ENCODE assay signal across 26 cellular contexts in genomic region chr1:33548319-33548718, GRCh38.
"Had no signal": no experiment of that assay in that cellular context is flagged by ENCODE, and none has a peak within 500 bp of the region (broad histone marks: within the 10 kb centered on the region; RNA-seq: fewer than 3 reads in every experiment).

No MANE protein-coding gene starts in this region.

- H3K4me1 Mint-ChIP-seq: activated CD4-positive, alpha-beta memory T cell treated with anti-CD3 and anti-CD28 coated beads, Interleukin-2, amount 10 ng/mL, durations not matched to agents 7 days and 5 days; activated CD4-positive, alpha-beta T cell treated with anti-CD3 and anti-CD28 coated beads for 36 hours; activated naive CD4-positive, alpha-beta T cell treated with anti-CD3 and anti-CD28 coated beads, Interleukin-2, amount 10 ng/mL, durations not matched to agents 7 days and 5 days; activated naive CD8-positive, alpha-beta T cell treated with anti-CD3 and anti-CD28 coated beads for 36 hours; T-cell had no signal

- H3K27me3 ChIP-seq: brain microvascular endothelial cell, cardiac muscle cell had no signal

- H3K4me3 Mint-ChIP-seq: activated CD4-positive, alpha-beta memory T cell treated with anti-CD3 and anti-CD28 coated beads, Interleukin-2, amount 10 ng/mL, durations not matched to agents 7 days and 5 days; activated CD4-positive, alpha-beta T cell treated with anti-CD3 and anti-CD28 coated beads for 36 hours; activated naive CD4-positive, alpha-beta T cell treated with anti-CD3 and anti-CD28 coated beads, Interleukin-2, amount 10 ng/mL, durations not matched to agents 7 days and 5 days; activated naive CD8-positive, alpha-beta T cell treated with anti-CD3 and anti-CD28 coated beads for 36 hours; activated T-cell treated with anti-CD3 and anti-CD28 coated beads, Interleukin-2, amount 50 U/mL, for 72 hours; T-cell had no signal

- ATAC-seq: activated CD4-positive, alpha-beta T cell treated with anti-CD3 and anti-CD28 coated beads for 36 hours; activated T-cell treated with anti-CD3 and anti-CD28 coated beads, Interleukin-2, amount 50 U/mL, for 72 hours; T-cell had no signal

- H3K9ac ChIP-seq: KMS-11 had no signal

- DNase-seq: activated CD4-positive, alpha-beta memory T cell treated with anti-CD3 and anti-CD28 coated beads, Interleukin-2, amount 10 ng/mL, durations not matched to agents 7 days and 5 days; activated CD4-positive, alpha-beta T cell treated with anti-CD3 and anti-CD28 coated beads for 36 hours; activated CD4-positive, alpha-beta T cell treated with anti-CD3 and anti-CD28 coated beads, Interleukin-2, amount 50 U/mL, for 1 hour; activated CD8-positive, alpha-beta memory T cell treated with anti-CD3 and anti-CD28 coated beads, Interleukin-2, amount 50 U/mL, for 4 hours; activated gamma-delta T cell treated with Interleukin-2 at 50 U/mL for 16 hours; activated naive CD4-positive, alpha-beta T cell treated with anti-CD3 and anti-CD28 coated beads, Interleukin-2, amount 10 ng/mL, durations not matched to agents 7 days and 5 days; activated naive CD8-positive, alpha-beta T cell treated with anti-CD3 and anti-CD28 coated beads for 36 hours; activated T-cell treated with anti-CD3 and anti-CD28 coated beads, Interleukin-2, amount 50 U/mL, for 72 hours; brain microvascular endothelial cell; NCI-H1092; NCI-H1417 treated with DMSO at 0.1 percent for 48 hours; NCI-H1694; NCI-H2029; NCI-H2107; NCI-H2171 treated with DMSO at 0.1 percent for 48 hours; NCI-H226; NCI-H526; NCI-H82; T-cell; T-helper 2 cell; T1000; WERI-Rb-1 had no signal

- H3K36me3 Mint-ChIP-seq: activated naive CD4-positive, alpha-beta T cell treated with anti-CD3 and anti-CD28 coated beads, Interleukin-2, amount 10 ng/mL, durations not matched to agents 7 days and 5 days; activated naive CD8-positive, alpha-beta T cell treated with anti-CD3 and anti-CD28 coated beads for 36 hours; T-cell had no signal

- H3K36me3 ChIP-seq: brain microvascular endothelial cell, cardiac muscle cell, WERI-Rb-1 had no signal

- H3K9me3 Mint-ChIP-seq: activated CD4-positive, alpha-beta memory T cell treated with anti-CD3 and anti-CD28 coated beads, Interleukin-2, amount 10 ng/mL, durations not matched to agents 7 days and 5 days had no signal

- H3K4me2 ChIP-seq: KMS-11 had no signal

- H3K27ac Mint-ChIP-seq: activated CD4-positive, alpha-beta memory T cell treated with anti-CD3 and anti-CD28 coated beads, Interleukin-2, amount 10 ng/mL, durations not matched to agents 7 days and 5 days; activated CD4-positive, alpha-beta T cell treated with anti-CD3 and anti-CD28 coated beads for 36 hours; activated naive CD4-positive, alpha-beta T cell treated with anti-CD3 and anti-CD28 coated beads, Interleukin-2, amount 10 ng/mL, durations not matched to agents 7 days and 5 days; activated naive CD8-positive, alpha-beta T cell treated with anti-CD3 and anti-CD28 coated beads for 36 hours; activated T-cell treated with anti-CD3 and anti-CD28 coated beads, Interleukin-2, amount 50 U/mL, for 72 hours; activated T-helper 2 cell treated with anti-CD3 and anti-CD28 coated beads, Interferon-gamma antibody, Interleukin-2, Interleukin-4, amounts not matched to agents 10 μg/mL and 5 μg/mL and 100 μg/mL, durations not matched to agents 14 hours and 24 hours and 36 hours; T-cell had no signal

- H3K27ac ChIP-seq: brain microvascular endothelial cell, cardiac muscle cell, KMS-11, SK-N-MC, WERI-Rb-1 had no signal

- H3K4me3 ChIP-seq: cardiac muscle cell, SK-N-MC had no signal
